ENCODE assay signal across 11 cellular contexts in the genomic region with DNA sequence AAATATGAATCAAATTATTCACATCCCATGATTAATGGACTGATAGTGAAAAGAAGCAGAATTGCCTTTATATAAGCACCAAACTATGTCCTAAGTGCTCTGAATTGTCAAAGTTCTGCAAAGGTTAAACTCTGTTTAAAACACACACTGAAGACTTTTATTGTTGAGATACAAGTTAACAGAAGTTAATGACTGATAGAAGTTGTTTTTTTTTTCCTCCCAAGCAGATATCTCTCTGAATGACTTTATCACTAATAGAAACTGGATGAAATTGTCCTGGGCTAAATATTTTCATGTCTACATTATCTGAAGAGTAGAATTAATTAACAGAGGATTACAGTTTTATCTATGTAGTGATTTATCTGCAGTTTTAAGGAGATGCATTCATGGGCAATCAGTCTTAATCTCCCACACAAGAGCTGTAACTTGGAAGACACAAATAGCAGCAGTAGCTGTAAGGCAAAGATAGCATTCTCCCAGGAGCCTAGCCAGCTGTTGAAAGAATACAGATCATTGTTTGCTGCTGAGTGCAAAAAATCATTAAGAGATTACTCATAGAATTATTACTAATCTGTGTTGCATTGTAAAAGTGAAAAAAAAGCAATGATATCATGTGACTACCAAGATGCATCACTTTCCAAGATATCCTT. TPM values are rescaled to one million over a fixed set of nuclear protein-coding genes. Genes with fewer than 3 reads are reported as not detected.
DNase-seq lines count a peak whose midpoint lies in the region; ATAC-seq lines count a peak whose summit lies in the region.
"Had no signal": no experiment of that assay in that cellular context is flagged by ENCODE, and none has a peak within 500 bp of the region (broad histone marks: within the 10 kb centered on the region; RNA-seq: fewer than 3 reads in every experiment).

No MANE protein-coding gene starts in this region.

- in situ Hi-C loops in SK-MEL-5 (cut with HindIII; ENCODE audit: low pct_unique_long_range_greater_than_20kb, low sequenced_read_pairs): no loop called here

- ATAC-seq in GM18511 (IDR thresholded peaks at IDR 0.05; ENCODE audit: unreplicated experiment): no peak
- ATAC-seq: activated naive CD4-positive, alpha-beta T cell treated with anti-CD3 and anti-CD28 coated beads, Interleukin-2, amount 50 U/mL, for 72 hours; gastroesophageal sphincter had no signal

- DNase-seq in EL (peak; percentile 68), SK-MEL-5 (ENCODE audit: low read depth, low spot score) (peak; percentile 90), foreskin melanocyte (peak; percentile 96), pons (ENCODE audit: low spot score) (peak; percentile 12), T-helper 1 cell (no peak), GM03348 (ENCODE audit: low spot score) (no peak), NCI-H2227 (lab: John Stamatoyannopoulos, UW; ENCODE audit: unreplicated experiment) (no peak)
- DNase-seq: activated CD4-positive, CD25-positive, alpha-beta regulatory T cell had no signal

RNA-seq across cellular contexts. Expression of a gene that starts 49.9 kb away (rescaled TPM):
- 0.21 TPM in 1 of 2 replicates, not detected in the other for total RNA-seq in SK-MEL-5 (2014; rRNA removed; shearing (Covaris generic))
- polyA plus RNA-seq in SK-MEL-5 (2015; cell fraction: cytosol; rRNA removed): not detected in 2 replicates
- polyA plus RNA-seq in SK-MEL-5 (2015; cell fraction: nucleus; rRNA removed): not detected in 2 replicates
- total RNA-seq: activated naive CD4-positive, alpha-beta T cell treated with anti-CD3 and anti-CD28 coated beads, Interleukin-2, amount 50 U/mL, for 72 hours had no signal

Comparison
In these comparisons a context has a peak if more than half of its experiments do, and no peak if none do; other contexts are left out.
1. DNase-seq: peak in EL (single experiment), SK-MEL-5 (single experiment), foreskin melanocyte (single experiment) and pons (single experiment); none in T-helper 1 cell (0 of 5), GM03348 (single experiment) and NCI-H2227 (single experiment).